21 cellular contexts compared by ENCODE assay signal in the genomic region with DNA sequence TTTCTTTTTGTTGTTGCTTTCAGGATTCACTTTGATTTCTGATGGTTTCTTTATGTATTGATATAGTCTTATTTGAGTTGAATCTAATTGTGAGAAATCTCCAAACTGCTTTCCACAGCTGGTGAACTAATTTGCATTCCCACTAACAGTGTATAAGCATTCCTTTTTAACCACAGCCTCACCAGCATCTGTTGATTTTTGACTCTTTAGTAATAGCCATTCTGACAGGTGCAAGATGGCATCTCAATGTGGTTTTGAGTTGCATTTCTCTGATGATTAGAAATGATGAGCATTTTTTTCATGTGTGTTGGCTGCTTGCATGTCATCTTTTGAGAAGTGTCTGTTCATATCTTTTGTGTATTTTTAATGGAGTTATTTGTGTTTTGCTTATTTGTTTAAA.
DNase-seq lines count a peak whose midpoint lies in the region; ATAC-seq, FAIRE-seq and TF ChIP-seq lines count a peak whose summit lies in the region.
"Had no signal": no experiment of that assay in that cellular context is flagged by ENCODE, and none has a peak within 500 bp of the region (broad histone marks: within the 10 kb centered on the region; RNA-seq: fewer than 3 reads in every experiment).

No MANE protein-coding gene starts in this region.

- CTCF ChIA-PET in activated CD8-positive, alpha-beta memory T cell treated with anti-CD3 and anti-CD28 coated beads, Interleukin-2, amount 10 ng/mL, durations not matched to agents 7 days and 5 days (lab: Charles Lee), result no interaction called here

- no peaks in the 10 kb centered on the region for H3K27me3 Mint-ChIP-seq in astrocyte (ENCODE audit: low read depth, unreplicated experiment)
- H3K27me3 Mint-ChIP-seq in activated CD8-positive, alpha-beta memory T cell treated with anti-CD3 and anti-CD28 coated beads, Interleukin-2, amount 10 ng/mL, durations not matched to agents 7 days and 5 days, result no peaks in the 10 kb centered on the region
- H3K27me3 Mint-ChIP-seq: B cell; CD4-positive, CD25-positive, alpha-beta regulatory T cell had no signal

- H3K4me1 ChIP-seq in astrocyte (ENCODE audit: insufficient read depth, low read length), result no peaks in the 10 kb centered on the region
- H3K4me1 ChIP-seq: BLaER1, Caco-2 had no signal

- H3K9me3 Mint-ChIP-seq in astrocyte (ENCODE audit: unreplicated experiment), result no peaks in the 10 kb centered on the region
- no peaks in the 10 kb centered on the region for H3K9me3 Mint-ChIP-seq in activated CD8-positive, alpha-beta memory T cell treated with anti-CD3 and anti-CD28 coated beads, Interleukin-2, amount 10 ng/mL, durations not matched to agents 7 days and 5 days (ENCODE audit: low read depth)

- no peak for ATAC-seq in activated CD8-positive, alpha-beta memory T cell treated with anti-CD3 and anti-CD28 coated beads, Interleukin-2, amount 10 ng/mL, durations not matched to agents 7 days and 5 days
- ATAC-seq in GM19397 (IDR thresholded peaks at IDR 0.05; ENCODE audit: unreplicated experiment), result no peak
- ATAC-seq: CD8-positive, alpha-beta T cell; GM12878; GM23338; HCT116 had no signal

- H3K36me3 ChIP-seq in astrocyte (ENCODE audit: insufficient read depth, low read length), result no peaks in the 10 kb centered on the region
- H3K36me3 ChIP-seq: BLaER1 had no signal

- no peaks in the 10 kb centered on the region for H3K9me3 ChIP-seq in astrocyte (ENCODE audit: insufficient read depth, low read depth, low read length)
- H3K9me3 ChIP-seq: Caco-2 had no signal

- DNase-seq in LHCN-M2 (ENCODE audit: low read depth) (peak; percentile 52), astrocyte (ENCODE audit: low read depth) (no peak), kidney tubule cell (ENCODE audit: low spot score) (peak; percentile 37), DMS79 (lab: John Stamatoyannopoulos, UW) (no peak), posterior cingulate gyrus (no peak)
- DNase-seq in activated CD8-positive, alpha-beta memory T cell treated with anti-CD3 and anti-CD28 coated beads, Interleukin-2, amount 10 ng/mL, durations not matched to agents 7 days and 5 days, result no peak
- DNase-seq: Caco-2; CD4-positive, CD25-positive, alpha-beta regulatory T cell; CD8-positive, alpha-beta T cell; DMS153; EL; GDM1; H9 had no signal

- H3K27ac Mint-ChIP-seq in astrocyte (ENCODE audit: unreplicated experiment), result no peak overlapping the region
- no peak overlapping the region for H3K27ac Mint-ChIP-seq in activated CD8-positive, alpha-beta memory T cell treated with anti-CD3 and anti-CD28 coated beads, Interleukin-2, amount 10 ng/mL, durations not matched to agents 7 days and 5 days
- H3K27ac Mint-ChIP-seq: B cell; CD4-positive, CD25-positive, alpha-beta regulatory T cell; CD8-positive, alpha-beta T cell; GM23338; H9 had no signal

- H3K9ac ChIP-seq in astrocyte (ENCODE audit: low read length), result no peak overlapping the region
- H3K9ac ChIP-seq: BLaER1 had no signal

- no peaks in the 10 kb centered on the region for H3K4me1 Mint-ChIP-seq in astrocyte (ENCODE audit: low read depth, unreplicated experiment)
- H3K4me1 Mint-ChIP-seq in activated CD8-positive, alpha-beta memory T cell treated with anti-CD3 and anti-CD28 coated beads, Interleukin-2, amount 10 ng/mL, durations not matched to agents 7 days and 5 days, result no peaks in the 10 kb centered on the region
- H3K4me1 Mint-ChIP-seq: B cell; CD4-positive, CD25-positive, alpha-beta regulatory T cell; GM23338; H9 had no signal

- no peak overlapping the region for H3K27ac ChIP-seq in astrocyte (ENCODE audit: low read depth, low read length)
- H3K27ac ChIP-seq: BLaER1, C4-2B had no signal

- peak; percentile 23 for FAIRE-seq in astrocyte (lab: Jason Lieb, UNC)
- FAIRE-seq: GM12878, GM19239 had no signal

- no peak for TF ChIP-seq CTCF in astrocyte (IDR thresholded peaks at IDR 0.05; ENCODE audit: insufficient read depth, low read depth, low read length)

- no peak overlapping the region for H3K4me2 ChIP-seq in astrocyte (ENCODE audit: low read length)
- H3K4me2 ChIP-seq: BLaER1, GM23338 had no signal

- no peaks in the 10 kb centered on the region for H3K27me3 ChIP-seq in astrocyte (ENCODE audit: insufficient read depth, low read length)

- no peak overlapping the region for H3K4me3 ChIP-seq in astrocyte (ENCODE audit: insufficient read depth, low read depth, low read length)
- H3K4me3 ChIP-seq: BLaER1, GM12878, GM23338 had no signal

- intact Hi-C loops in posterior cingulate gyrus (cut with DNase I), result no loop called here

- no peaks in the 10 kb centered on the region for H3K36me3 Mint-ChIP-seq in astrocyte (ENCODE audit: low read depth, unreplicated experiment)
- H3K36me3 Mint-ChIP-seq in activated CD8-positive, alpha-beta memory T cell treated with anti-CD3 and anti-CD28 coated beads, Interleukin-2, amount 10 ng/mL, durations not matched to agents 7 days and 5 days, result no peaks in the 10 kb centered on the region
- H3K36me3 Mint-ChIP-seq: CD4-positive, CD25-positive, alpha-beta regulatory T cell; CD8-positive, alpha-beta T cell had no signal

- no peak overlapping the region for H3K4me3 Mint-ChIP-seq in astrocyte (ENCODE audit: unreplicated experiment)
- H3K4me3 Mint-ChIP-seq in activated CD8-positive, alpha-beta memory T cell treated with anti-CD3 and anti-CD28 coated beads, Interleukin-2, amount 10 ng/mL, durations not matched to agents 7 days and 5 days, result no peak overlapping the region
- H3K4me3 Mint-ChIP-seq: B cell; CD4-positive, CD25-positive, alpha-beta regulatory T cell; CD8-positive, alpha-beta T cell; GM23338; H9 had no signal

- H4K20me1 ChIP-seq in astrocyte (ENCODE audit: insufficient read depth, low read length), result no peaks in the 10 kb centered on the region
- H4K20me1 ChIP-seq: BLaER1 had no signal

- no peak overlapping the region for H2AFZ ChIP-seq in astrocyte (ENCODE audit: low read depth, low read length)
- H2AFZ ChIP-seq: GM23338 had no signal

- H3K79me2 ChIP-seq in astrocyte (ENCODE audit: insufficient read depth, low read length), result no peaks in the 10 kb centered on the region

Comparison
In these comparisons a context has a peak if more than half of its experiments do, and no peak if none do; other contexts are left out.
1. DNase-seq: peak in LHCN-M2 (single experiment) and kidney tubule cell (single experiment); none in astrocyte (single experiment), DMS79 (single experiment), activated CD8-positive, alpha-beta memory T cell treated with anti-CD3 and anti-CD28 coated beads, Interleukin-2, amount 10 ng/mL, durations not matched to agents 7 days and 5 days (single experiment) and posterior cingulate gyrus (0 of 10).